ENCODE assay signal across 13 cellular contexts in genomic region chr20:48706116-48706656, GRCh38.
DNase-seq lines count a peak whose midpoint lies in the region; ATAC-seq and TF ChIP-seq lines count a peak whose summit lies in the region.
"Had no signal": no experiment of that assay in that cellular context is flagged by ENCODE, and none has a peak within 500 bp of the region (broad histone marks: within the 10 kb centered on the region; RNA-seq: fewer than 3 reads in every experiment).

No MANE protein-coding gene starts in this region.

- H3K4me3 Mint-ChIP-seq in activated T-helper 1 cell treated with anti-CD3 and anti-CD28 coated beads, Interleukin-12 subunit alpha, Interleukin-12 subunit beta, Interleukin-2, Interleukin-4 antibody, amounts not matched to agents 30 ng/mL and 10 ng/mL and 1 ng/mL, durations not matched to agents 14 hours and 24 hours and 36 hours: no peak overlapping the region
- H3K4me3 Mint-ChIP-seq in osteocyte (ENCODE audit: unreplicated experiment): no peak overlapping the region
- H3K4me3 Mint-ChIP-seq: dendritic cell treated with granulocyte-macrophage colony-stimulating factor and Interleukin-4, amounts not matched to agents 40 ng/mL and 50 ng/mL, for 4 days had no signal

- no peak for TF ChIP-seq CTCF in gastroesophageal sphincter (IDR thresholded peaks at IDR 0.05)
- TF ChIP-seq CTCF in thoracic aorta (IDR thresholded peaks at IDR 0.05): no peak
- TF ChIP-seq CTCF in osteocyte (IDR thresholded peaks at IDR 0.05): no peak

- H3K4me3 ChIP-seq in gastroesophageal sphincter: no peak overlapping the region
- H3K4me3 ChIP-seq in thoracic aorta: no peak overlapping the region
- H3K4me3 ChIP-seq: heart left ventricle, left lung had no signal

- H3K9me3 Mint-ChIP-seq in activated naive CD4-positive, alpha-beta T cell treated with anti-CD3 and anti-CD28 coated beads, Interleukin-2, amount 50 U/mL, for 72 hours: no peaks in the 10 kb centered on the region
- no peaks in the 10 kb centered on the region for H3K9me3 Mint-ChIP-seq in activated T-helper 1 cell treated with anti-CD3 and anti-CD28 coated beads, Interleukin-12 subunit alpha, Interleukin-12 subunit beta, Interleukin-2, Interleukin-4 antibody, amounts not matched to agents 30 ng/mL and 10 ng/mL and 1 ng/mL, durations not matched to agents 14 hours and 24 hours and 36 hours
- H3K9me3 Mint-ChIP-seq in osteocyte (ENCODE audit: unreplicated experiment): no peaks in the 10 kb centered on the region
- H3K9me3 Mint-ChIP-seq: dendritic cell treated with granulocyte-macrophage colony-stimulating factor and Interleukin-4, amounts not matched to agents 40 ng/mL and 50 ng/mL, for 4 days had no signal

- no peak for DNase-seq in activated naive CD4-positive, alpha-beta T cell treated with anti-CD3 and anti-CD28 coated beads, Interleukin-2, amount 50 U/mL, for 72 hours (ENCODE audit: low spot score in 2 of 2)
- no peak for DNase-seq in activated naive CD4-positive, alpha-beta T cell treated with anti-CD3 and anti-CD28 coated beads, Interleukin-2, amount 50 U/mL, for 16 hours
- no peak for DNase-seq in activated T-helper 1 cell treated with anti-CD3 and anti-CD28 coated beads, Interleukin-12 subunit alpha, Interleukin-12 subunit beta, Interleukin-2, Interleukin-4 antibody, amounts not matched to agents 30 ng/mL and 10 ng/mL and 1 ng/mL, durations not matched to agents 14 hours and 24 hours and 36 hours (ENCODE audit: low spot score)
- no peak for DNase-seq in thoracic aorta (ENCODE audit: low spot score)
- DNase-seq in osteocyte (ENCODE audit: extremely low spot score, unreplicated experiment): no peak
- DNase-seq in COR-L47 (lab: John Stamatoyannopoulos, UW): no peak
- DNase-seq in NCI-H2196 treated with DMSO at 0.1 percent for 48 hours (lab: John Stamatoyannopoulos, UW; ENCODE audit: unreplicated experiment): no peak
- DNase-seq: NCI-H1694, NCI-H82 had no signal

- H3K36me3 Mint-ChIP-seq in activated naive CD4-positive, alpha-beta T cell treated with anti-CD3 and anti-CD28 coated beads, Interleukin-2, amount 50 U/mL, for 72 hours: peaks cover 0 to 14% of the 10 kb centered on the region in 2 donors
- H3K36me3 Mint-ChIP-seq in activated T-helper 1 cell treated with anti-CD3 and anti-CD28 coated beads, Interleukin-12 subunit alpha, Interleukin-12 subunit beta, Interleukin-2, Interleukin-4 antibody, amounts not matched to agents 30 ng/mL and 10 ng/mL and 1 ng/mL, durations not matched to agents 14 hours and 24 hours and 36 hours (ENCODE audit: low read depth): peaks cover 51% of the 10 kb centered on the region
- peaks cover 6% of the 10 kb centered on the region for H3K36me3 Mint-ChIP-seq in osteocyte (ENCODE audit: unreplicated experiment)

- H3K27ac ChIP-seq in gastroesophageal sphincter (peak overlapping the region in 3 of 4 donors; percentile 50 to 63 (median 60)), thoracic aorta (peak overlapping the region; percentile 78 to 90)

- WGBS in gastroesophageal sphincter (ENCODE audit: low coverage in 1 of 2), 2 donors: 80% methylated on average over 2 of the region's 2 CpGs; no CpG with 5 or more reads in 1 of the 2 donors

- H3K36me3 ChIP-seq in gastroesophageal sphincter (peaks cover 0 to 5% of the 10 kb centered on the region in 2 donors), thoracic aorta (peaks cover 2% of the 10 kb centered on the region)

- peak; percentile 28 to 64 for ATAC-seq in activated naive CD4-positive, alpha-beta T cell treated with anti-CD3 and anti-CD28 coated beads, Interleukin-2, amount 50 U/mL, for 72 hours
- peak; percentile 60 for ATAC-seq in gastroesophageal sphincter
- no peak for ATAC-seq in thoracic aorta (ENCODE audit: insufficient number of reproducible peaks, low FRiP score, low read depth)
- ATAC-seq: left lung had no signal

- H3K9me3 ChIP-seq in gastroesophageal sphincter (no peaks in the 10 kb centered on the region), thoracic aorta (no peaks in the 10 kb centered on the region)
- H3K9me3 ChIP-seq: heart left ventricle, left lung had no signal

- H3K4me1 Mint-ChIP-seq in activated T-helper 1 cell treated with anti-CD3 and anti-CD28 coated beads, Interleukin-12 subunit alpha, Interleukin-12 subunit beta, Interleukin-2, Interleukin-4 antibody, amounts not matched to agents 30 ng/mL and 10 ng/mL and 1 ng/mL, durations not matched to agents 14 hours and 24 hours and 36 hours (ENCODE audit: low read depth): peaks cover 46% of the 10 kb centered on the region
- peaks cover 21% of the 10 kb centered on the region for H3K4me1 Mint-ChIP-seq in osteocyte (ENCODE audit: unreplicated experiment)

- H3K27me3 ChIP-seq in gastroesophageal sphincter (no peaks in the 10 kb centered on the region), thoracic aorta (replicated peaks; ENCODE audit: insufficient read depth) (no peaks in the 10 kb centered on the region)
- H3K27me3 ChIP-seq: heart left ventricle, left lung had no signal

- TF ChIP-seq POLR2A in gastroesophageal sphincter (IDR thresholded peaks at IDR 0.05): no peak

- intact Hi-C loops in activated T-helper 1 cell treated with anti-CD3 and anti-CD28 coated beads, Interleukin-12 subunit alpha, Interleukin-12 subunit beta, Interleukin-2, Interleukin-4 antibody, amounts not matched to agents 30 ng/mL and 10 ng/mL and 1 ng/mL, durations not matched to agents 14 hours and 24 hours and 36 hours (cut with micrococcal nuclease): no loop called here

- TF ChIP-seq EP300 in gastroesophageal sphincter (IDR thresholded peaks at IDR 0.05): no peak

- peak overlapping the region; percentile 59 to 96 for H3K27ac Mint-ChIP-seq in activated naive CD4-positive, alpha-beta T cell treated with anti-CD3 and anti-CD28 coated beads, Interleukin-2, amount 50 U/mL, for 72 hours
- H3K27ac Mint-ChIP-seq in activated T-helper 1 cell treated with anti-CD3 and anti-CD28 coated beads, Interleukin-12 subunit alpha, Interleukin-12 subunit beta, Interleukin-2, Interleukin-4 antibody, amounts not matched to agents 30 ng/mL and 10 ng/mL and 1 ng/mL, durations not matched to agents 14 hours and 24 hours and 36 hours: peak overlapping the region; percentile 24
- H3K27ac Mint-ChIP-seq in osteocyte (ENCODE audit: unreplicated experiment): no peak overlapping the region
- H3K27ac Mint-ChIP-seq: dendritic cell treated with granulocyte-macrophage colony-stimulating factor and Interleukin-4, amounts not matched to agents 40 ng/mL and 50 ng/mL, for 4 days had no signal

- peaks cover 0 to 73% (median 26%) of the 10 kb centered on the region in 3 donors for H3K4me1 ChIP-seq in gastroesophageal sphincter
- peaks cover 63 to 99% of the 10 kb centered on the region in 2 donors for H3K4me1 ChIP-seq in thoracic aorta (ENCODE audit: control insufficient read depth in 1 of 2, low read depth in 2 of 2)

- no peaks in the 10 kb centered on the region for H3K27me3 Mint-ChIP-seq in activated T-helper 1 cell treated with anti-CD3 and anti-CD28 coated beads, Interleukin-12 subunit alpha, Interleukin-12 subunit beta, Interleukin-2, Interleukin-4 antibody, amounts not matched to agents 30 ng/mL and 10 ng/mL and 1 ng/mL, durations not matched to agents 14 hours and 24 hours and 36 hours (ENCODE audit: insufficient read depth)
- no peaks in the 10 kb centered on the region for H3K27me3 Mint-ChIP-seq in osteocyte (ENCODE audit: unreplicated experiment)
- H3K27me3 Mint-ChIP-seq: dendritic cell treated with granulocyte-macrophage colony-stimulating factor and Interleukin-4, amounts not matched to agents 40 ng/mL and 50 ng/mL, for 4 days had no signal
